In the genomic region with DNA sequence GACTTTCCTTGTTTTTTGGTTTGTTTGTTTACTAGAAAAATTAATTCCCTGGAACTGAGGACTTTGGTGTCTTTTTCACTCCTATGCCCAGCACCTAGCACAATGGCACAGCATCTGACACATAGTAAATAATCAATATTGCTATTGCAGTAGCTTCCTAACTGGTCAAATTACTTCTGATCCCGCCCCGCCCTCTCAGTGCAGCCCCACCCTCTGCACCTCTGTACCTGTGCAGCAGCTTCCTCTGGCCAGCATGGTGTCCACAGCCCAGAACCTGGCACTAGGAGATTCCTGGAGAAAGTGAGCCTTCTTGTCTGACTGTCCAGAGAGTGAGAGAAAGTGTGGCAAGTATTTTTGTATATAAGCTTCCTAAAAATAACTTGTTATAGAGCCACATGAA, we compare ENCODE assay signal across 19 cellular contexts.
"Had no signal": no experiment of that assay in that cellular context is flagged by ENCODE, and none has a peak within 500 bp of the region (broad histone marks: within the 10 kb centered on the region; RNA-seq: fewer than 3 reads in every experiment).

No MANE protein-coding gene starts in this region.

- H3K36me3 ChIP-seq: brain microvascular endothelial cell, gastroesophageal sphincter, heart right ventricle, thyroid gland had no signal

- ATAC-seq: activated CD8-positive, alpha-beta T cell treated with anti-CD3 and anti-CD28 coated beads, Interleukin-2, amount 10 ng/mL, durations not matched to agents 7 days and 5 days; activated naive CD8-positive, alpha-beta T cell treated with anti-CD3 and anti-CD28 coated beads, Interleukin-2, amount 50 U/mL, for 24 hours; gastroesophageal sphincter; natural killer cell treated with Interleukin-12 subunit alpha and Interleukin-12 subunit beta and Interleukin-15 and Interleukin-18, amount 100 ng/mL, for 72 hours had no signal

- H3K27ac ChIP-seq: brain microvascular endothelial cell, coronary artery had no signal

- H3K4me1 Mint-ChIP-seq: activated CD4-positive, alpha-beta T cell treated with anti-CD3 and anti-CD28 coated beads, Interleukin-2, amount 10 ng/mL, durations not matched to agents 24 days and 14 days; activated naive CD4-positive, alpha-beta T cell treated with anti-CD3 and anti-CD28 coated beads, Interleukin-2, amount 10 ng/mL, durations not matched to agents 7 days and 5 days; activated naive CD8-positive, alpha-beta T cell treated with anti-CD3 and anti-CD28 coated beads, Interleukin-2, amount 50 U/mL, for 24 hours had no signal

- H3K27ac Mint-ChIP-seq: activated CD4-positive, alpha-beta T cell treated with anti-CD3 and anti-CD28 coated beads, Interleukin-2, amount 10 ng/mL, durations not matched to agents 24 days and 14 days; activated CD8-positive, alpha-beta T cell treated with anti-CD3 and anti-CD28 coated beads, Interleukin-2, amount 10 ng/mL, durations not matched to agents 7 days and 5 days; activated naive CD4-positive, alpha-beta T cell treated with anti-CD3 and anti-CD28 coated beads, Interleukin-2, amount 10 ng/mL, durations not matched to agents 7 days and 5 days; activated naive CD8-positive, alpha-beta T cell treated with anti-CD3 and anti-CD28 coated beads, Interleukin-2, amount 50 U/mL, for 24 hours; natural killer cell treated with Interleukin-12 subunit alpha and Interleukin-12 subunit beta and Interleukin-15 and Interleukin-18, amount 100 ng/mL, for 72 hours had no signal

- DNase-seq: activated CD4-positive, alpha-beta T cell treated with anti-CD3 and anti-CD28 coated beads, Interleukin-2, amount 10 ng/mL, durations not matched to agents 24 days and 14 days; activated CD8-positive, alpha-beta memory T cell treated with anti-CD3 and anti-CD28 coated beads, Interleukin-2, amount 50 U/mL, for 4 hours; activated CD8-positive, alpha-beta T cell treated with anti-CD3 and anti-CD28 coated beads, Interleukin-2, amount 10 ng/mL, durations not matched to agents 7 days and 5 days; activated effector memory CD4-positive, alpha-beta T cell treated with Interleukin-2 at 50 U/mL for 16 hours; activated naive CD4-positive, alpha-beta T cell treated with anti-CD3 and anti-CD28 coated beads, Interleukin-2, amount 10 ng/mL, durations not matched to agents 7 days and 5 days; activated naive CD8-positive, alpha-beta T cell treated with anti-CD3 and anti-CD28 coated beads, Interleukin-2, amount 50 U/mL, for 24 hours; activated T-cell treated with anti-CD3 and anti-CD28 coated beads, Interleukin-2, amount 50 U/mL, for 48 hours; anterior cingulate cortex; brain microvascular endothelial cell; central memory CD4-positive, alpha-beta T cell; heart right ventricle; stimulated activated CD4-positive, alpha-beta T cell treated with anti-CD3 and anti-CD28 coated beads, Interleukin-2, amount 100 ng/mL, for 24 hours; stimulated activated naive CD4-positive, alpha-beta T cell treated with Interleukin-2 at 50 U/mL for 16 hours; T1000; thyroid gland had no signal

- H3K9me3 Mint-ChIP-seq: activated CD4-positive, alpha-beta T cell treated with anti-CD3 and anti-CD28 coated beads, Interleukin-2, amount 10 ng/mL, durations not matched to agents 24 days and 14 days; activated naive CD4-positive, alpha-beta T cell treated with anti-CD3 and anti-CD28 coated beads, Interleukin-2, amount 10 ng/mL, durations not matched to agents 7 days and 5 days; natural killer cell treated with Interleukin-12 subunit alpha and Interleukin-12 subunit beta and Interleukin-15 and Interleukin-18, amount 100 ng/mL, for 72 hours had no signal

- H3K9me3 ChIP-seq: gastroesophageal sphincter, heart right ventricle, thyroid gland had no signal

- H3K4me3 Mint-ChIP-seq: activated CD4-positive, alpha-beta T cell treated with anti-CD3 and anti-CD28 coated beads, Interleukin-2, amount 10 ng/mL, durations not matched to agents 24 days and 14 days; activated CD8-positive, alpha-beta T cell treated with anti-CD3 and anti-CD28 coated beads, Interleukin-2, amount 10 ng/mL, durations not matched to agents 7 days and 5 days; activated naive CD4-positive, alpha-beta T cell treated with anti-CD3 and anti-CD28 coated beads, Interleukin-2, amount 10 ng/mL, durations not matched to agents 7 days and 5 days; activated naive CD8-positive, alpha-beta T cell treated with anti-CD3 and anti-CD28 coated beads, Interleukin-2, amount 50 U/mL, for 24 hours; natural killer cell treated with Interleukin-12 subunit alpha and Interleukin-12 subunit beta and Interleukin-15 and Interleukin-18, amount 100 ng/mL, for 72 hours had no signal

- H3K27me3 ChIP-seq: brain microvascular endothelial cell, gastroesophageal sphincter, heart right ventricle, thyroid gland had no signal

- H3K27me3 Mint-ChIP-seq: activated CD4-positive, alpha-beta T cell treated with anti-CD3 and anti-CD28 coated beads, Interleukin-2, amount 10 ng/mL, durations not matched to agents 24 days and 14 days; activated naive CD4-positive, alpha-beta T cell treated with anti-CD3 and anti-CD28 coated beads, Interleukin-2, amount 10 ng/mL, durations not matched to agents 7 days and 5 days had no signal

- FAIRE-seq: urothelium cell line had no signal

- H3K36me3 Mint-ChIP-seq: activated naive CD4-positive, alpha-beta T cell treated with anti-CD3 and anti-CD28 coated beads, Interleukin-2, amount 10 ng/mL, durations not matched to agents 7 days and 5 days; natural killer cell treated with Interleukin-12 subunit alpha and Interleukin-12 subunit beta and Interleukin-15 and Interleukin-18, amount 100 ng/mL, for 72 hours had no signal

- H3K4me3 ChIP-seq: coronary artery, gastroesophageal sphincter, heart right ventricle, thyroid gland had no signal
